Comparison of ENCODE assay signal across 1 cellular context in the genomic region with DNA sequence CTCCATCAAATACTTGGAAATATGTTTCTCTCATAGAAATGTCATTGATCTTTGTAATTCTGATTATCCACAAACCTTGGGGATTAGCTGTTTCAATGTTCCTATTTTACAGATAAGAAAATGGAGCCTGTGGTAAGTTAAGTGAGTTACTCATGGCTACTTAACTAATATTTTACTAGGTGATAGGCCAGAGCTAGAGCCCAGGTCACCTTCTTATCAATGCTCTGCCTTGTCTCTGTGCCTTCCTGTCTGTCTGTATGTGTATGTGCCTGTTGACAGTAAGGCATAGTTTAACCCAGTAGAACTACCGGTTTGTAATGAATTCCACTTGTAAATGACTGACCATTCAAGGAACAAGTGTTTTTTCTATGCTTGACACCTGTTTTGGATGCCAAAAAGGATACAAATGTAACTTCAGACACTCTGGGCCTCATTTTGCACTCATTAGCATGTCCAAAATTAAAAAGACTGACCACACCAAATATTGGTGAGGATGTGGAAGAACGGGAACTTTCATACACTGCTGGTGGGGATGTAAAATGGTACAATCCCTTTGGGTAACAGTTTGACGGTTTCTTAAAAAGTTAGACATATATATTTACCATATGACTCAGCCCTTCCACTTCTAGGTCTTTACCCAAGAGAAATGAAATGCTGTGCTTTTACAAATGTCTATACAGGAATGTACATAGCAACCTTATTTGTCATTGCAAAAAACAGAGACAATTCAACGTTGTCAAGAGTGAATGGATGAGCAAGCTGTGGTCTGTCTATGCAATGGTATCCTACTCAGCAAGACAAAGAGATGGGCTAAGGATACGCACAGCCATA.
TF ChIP-seq lines count a peak whose summit lies in the region.

No MANE protein-coding gene starts in this region.

TF ChIP-seq in HepG2, 621 proteins besides CTCF, POLR2A, EP300 and RAD21 (continued from another document and continues in another):
- no peak for TF ChIP-seq RARG (CRISPR knock-in tag; IDR thresholded peaks at IDR 0.05; ENCODE audit: low read depth)
- 0 out of 2 replicates have a peak, but pooled peaks have one; percentile 36 for TF ChIP-seq WIZ (CRISPR knock-in tag; IDR thresholded peaks at IDR 0.05)
- no peak for TF ChIP-seq ZKSCAN1 (IDR thresholded peaks at IDR 0.05; ENCODE audit: low read length)
- no peak for TF ChIP-seq RFXAP (CRISPR knock-in tag; IDR thresholded peaks at IDR 0.05; ENCODE audit: borderline replicate concordance)
- no peak for TF ChIP-seq NFYC (CRISPR knock-in tag; IDR thresholded peaks at IDR 0.05)
- no peak for TF ChIP-seq HOXD1 (CRISPR knock-in tag; IDR thresholded peaks at IDR 0.05)
- no peak for TF ChIP-seq ZNF20 (CRISPR knock-in tag; IDR thresholded peaks at IDR 0.05)
- no peak for TF ChIP-seq ZNF10 (CRISPR knock-in tag; IDR thresholded peaks at IDR 0.05; ENCODE audit: borderline replicate concordance, low read depth)
- no peak; the same call in 1 of the 2 replicates for TF ChIP-seq KDM6A (CRISPR knock-in tag; IDR thresholded peaks at IDR 0.05; ENCODE audit: low read depth)
- no peak for TF ChIP-seq ZBTB7A (CRISPR knock-in tag; IDR thresholded peaks at IDR 0.05)
- no peak for TF ChIP-seq ZSCAN22 (CRISPR knock-in tag; IDR thresholded peaks at IDR 0.05)
- no peak for TF ChIP-seq ARID2 (CRISPR knock-in tag; IDR thresholded peaks at IDR 0.05; ENCODE audit: borderline replicate concordance)
- no peak for TF ChIP-seq TSC22D2 (CRISPR knock-in tag; IDR thresholded peaks at IDR 0.05; ENCODE audit: borderline replicate concordance)
- TF ChIP-seq KLF9 (CRISPR knock-in tag; IDR thresholded peaks at IDR 0.05; ENCODE audit: low read depth) = no peak
- TF ChIP-seq ZNF460 (CRISPR knock-in tag; IDR thresholded peaks at IDR 0.05; ENCODE audit: borderline replicate concordance) = no peak
- no peak for TF ChIP-seq SRF (IDR thresholded peaks at IDR 0.05; ENCODE audit: low read depth, low read length)
- no peak for TF ChIP-seq PHB2 (IDR thresholded peaks at IDR 0.05; ENCODE audit: partially characterized antibody)
- TF ChIP-seq CENPT (CRISPR knock-in tag; IDR thresholded peaks at IDR 0.05; ENCODE audit: low read depth) = no peak
- TF ChIP-seq SOX5 (CRISPR knock-in tag; IDR thresholded peaks at IDR 0.05; ENCODE audit: borderline replicate concordance) = 0 out of 2 replicates have a peak, but pooled peaks have one; percentile 5
- TF ChIP-seq, protein P1, sequence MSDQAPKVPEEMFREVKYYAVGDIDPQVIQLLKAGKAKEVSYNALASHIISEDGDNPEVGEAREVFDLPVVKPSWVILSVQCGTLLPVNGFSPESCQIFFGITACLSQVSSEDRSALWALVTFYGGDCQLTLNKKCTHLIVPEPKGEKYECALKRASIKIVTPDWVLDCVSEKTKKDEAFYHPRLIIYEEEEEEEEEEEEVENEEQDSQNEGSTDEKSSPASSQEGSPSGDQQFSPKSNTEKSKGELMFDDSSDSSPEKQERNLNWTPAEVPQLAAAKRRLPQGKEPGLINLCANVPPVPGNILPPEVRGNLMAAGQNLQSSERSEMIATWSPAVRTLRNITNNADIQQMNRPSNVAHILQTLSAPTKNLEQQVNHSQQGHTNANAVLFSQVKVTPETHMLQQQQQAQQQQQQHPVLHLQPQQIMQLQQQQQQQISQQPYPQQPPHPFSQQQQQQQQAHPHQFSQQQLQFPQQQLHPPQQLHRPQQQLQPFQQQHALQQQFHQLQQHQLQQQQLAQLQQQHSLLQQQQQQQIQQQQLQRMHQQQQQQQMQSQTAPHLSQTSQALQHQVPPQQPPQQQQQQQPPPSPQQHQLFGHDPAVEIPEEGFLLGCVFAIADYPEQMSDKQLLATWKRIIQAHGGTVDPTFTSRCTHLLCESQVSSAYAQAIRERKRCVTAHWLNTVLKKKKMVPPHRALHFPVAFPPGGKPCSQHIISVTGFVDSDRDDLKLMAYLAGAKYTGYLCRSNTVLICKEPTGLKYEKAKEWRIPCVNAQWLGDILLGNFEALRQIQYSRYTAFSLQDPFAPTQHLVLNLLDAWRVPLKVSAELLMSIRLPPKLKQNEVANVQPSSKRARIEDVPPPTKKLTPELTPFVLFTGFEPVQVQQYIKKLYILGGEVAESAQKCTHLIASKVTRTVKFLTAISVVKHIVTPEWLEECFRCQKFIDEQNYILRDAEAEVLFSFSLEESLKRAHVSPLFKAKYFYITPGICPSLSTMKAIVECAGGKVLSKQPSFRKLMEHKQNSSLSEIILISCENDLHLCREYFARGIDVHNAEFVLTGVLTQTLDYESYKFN (CRISPR knock-in tag; conservative IDR thresholded peaks at IDR 0.05) = peak; percentile 77
- no peak; the same call in 1 of the 2 replicates for TF ChIP-seq ZBTB21 (CRISPR knock-in tag; IDR thresholded peaks at IDR 0.05)
- TF ChIP-seq SMAD3 (CRISPR knock-in tag; IDR thresholded peaks at IDR 0.05) = no peak
- TF ChIP-seq, protein P2, sequence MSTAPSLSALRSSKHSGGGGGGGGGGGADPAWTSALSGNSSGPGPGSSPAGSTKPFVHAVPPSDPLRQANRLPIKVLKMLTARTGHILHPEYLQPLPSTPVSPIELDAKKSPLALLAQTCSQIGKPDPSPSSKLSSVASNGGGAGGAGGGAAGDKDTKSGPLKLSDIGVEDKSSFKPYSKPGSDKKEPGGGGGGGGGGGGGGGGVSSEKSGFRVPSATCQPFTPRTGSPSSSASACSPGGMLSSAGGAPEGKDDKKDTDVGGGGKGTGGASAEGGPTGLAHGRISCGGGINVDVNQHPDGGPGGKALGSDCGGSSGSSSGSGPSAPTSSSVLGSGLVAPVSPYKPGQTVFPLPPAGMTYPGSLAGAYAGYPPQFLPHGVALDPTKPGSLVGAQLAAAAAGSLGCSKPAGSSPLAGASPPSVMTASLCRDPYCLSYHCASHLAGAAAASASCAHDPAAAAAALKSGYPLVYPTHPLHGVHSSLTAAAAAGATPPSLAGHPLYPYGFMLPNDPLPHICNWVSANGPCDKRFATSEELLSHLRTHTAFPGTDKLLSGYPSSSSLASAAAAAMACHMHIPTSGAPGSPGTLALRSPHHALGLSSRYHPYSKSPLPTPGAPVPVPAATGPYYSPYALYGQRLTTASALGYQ (CRISPR knock-in tag; IDR thresholded peaks at IDR 0.05) = no peak; the same call in 1 of the 2 replicates
- TF ChIP-seq ATF1 (CRISPR knock-in tag; IDR thresholded peaks at IDR 0.05) = 0 out of 2 replicates have a peak, but pooled peaks have one; percentile 43
- no peak for TF ChIP-seq DNMT1 (CRISPR knock-in tag; IDR thresholded peaks at IDR 0.05)
- TF ChIP-seq ZNF256 (CRISPR knock-in tag; conservative IDR thresholded peaks at IDR 0.05) = no peak
- TF ChIP-seq KDM4B (CRISPR knock-in tag; IDR thresholded peaks at IDR 0.05) = no peak
- TF ChIP-seq, protein P3, sequence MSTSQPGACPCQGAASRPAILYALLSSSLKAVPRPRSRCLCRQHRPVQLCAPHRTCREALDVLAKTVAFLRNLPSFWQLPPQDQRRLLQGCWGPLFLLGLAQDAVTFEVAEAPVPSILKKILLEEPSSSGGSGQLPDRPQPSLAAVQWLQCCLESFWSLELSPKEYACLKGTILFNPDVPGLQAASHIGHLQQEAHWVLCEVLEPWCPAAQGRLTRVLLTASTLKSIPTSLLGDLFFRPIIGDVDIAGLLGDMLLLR (CRISPR knock-in tag; IDR thresholded peaks at IDR 0.05) = no peak
- TF ChIP-seq CREM (IDR thresholded peaks at IDR 0.05) = peak; percentile 59
- no peak for TF ChIP-seq CREM (CRISPR knock-in tag; IDR thresholded peaks at IDR 0.05)
- 0 out of 2 replicates have a peak, but pooled peaks have one; percentile 23 for TF ChIP-seq ZNF652 (CRISPR knock-in tag; IDR thresholded peaks at IDR 0.05; ENCODE audit: borderline replicate concordance, low read depth)
- no peak for TF ChIP-seq ATRX (CRISPR knock-in tag; IDR thresholded peaks at IDR 0.05; ENCODE audit: borderline replicate concordance)
- TF ChIP-seq, protein P4, sequence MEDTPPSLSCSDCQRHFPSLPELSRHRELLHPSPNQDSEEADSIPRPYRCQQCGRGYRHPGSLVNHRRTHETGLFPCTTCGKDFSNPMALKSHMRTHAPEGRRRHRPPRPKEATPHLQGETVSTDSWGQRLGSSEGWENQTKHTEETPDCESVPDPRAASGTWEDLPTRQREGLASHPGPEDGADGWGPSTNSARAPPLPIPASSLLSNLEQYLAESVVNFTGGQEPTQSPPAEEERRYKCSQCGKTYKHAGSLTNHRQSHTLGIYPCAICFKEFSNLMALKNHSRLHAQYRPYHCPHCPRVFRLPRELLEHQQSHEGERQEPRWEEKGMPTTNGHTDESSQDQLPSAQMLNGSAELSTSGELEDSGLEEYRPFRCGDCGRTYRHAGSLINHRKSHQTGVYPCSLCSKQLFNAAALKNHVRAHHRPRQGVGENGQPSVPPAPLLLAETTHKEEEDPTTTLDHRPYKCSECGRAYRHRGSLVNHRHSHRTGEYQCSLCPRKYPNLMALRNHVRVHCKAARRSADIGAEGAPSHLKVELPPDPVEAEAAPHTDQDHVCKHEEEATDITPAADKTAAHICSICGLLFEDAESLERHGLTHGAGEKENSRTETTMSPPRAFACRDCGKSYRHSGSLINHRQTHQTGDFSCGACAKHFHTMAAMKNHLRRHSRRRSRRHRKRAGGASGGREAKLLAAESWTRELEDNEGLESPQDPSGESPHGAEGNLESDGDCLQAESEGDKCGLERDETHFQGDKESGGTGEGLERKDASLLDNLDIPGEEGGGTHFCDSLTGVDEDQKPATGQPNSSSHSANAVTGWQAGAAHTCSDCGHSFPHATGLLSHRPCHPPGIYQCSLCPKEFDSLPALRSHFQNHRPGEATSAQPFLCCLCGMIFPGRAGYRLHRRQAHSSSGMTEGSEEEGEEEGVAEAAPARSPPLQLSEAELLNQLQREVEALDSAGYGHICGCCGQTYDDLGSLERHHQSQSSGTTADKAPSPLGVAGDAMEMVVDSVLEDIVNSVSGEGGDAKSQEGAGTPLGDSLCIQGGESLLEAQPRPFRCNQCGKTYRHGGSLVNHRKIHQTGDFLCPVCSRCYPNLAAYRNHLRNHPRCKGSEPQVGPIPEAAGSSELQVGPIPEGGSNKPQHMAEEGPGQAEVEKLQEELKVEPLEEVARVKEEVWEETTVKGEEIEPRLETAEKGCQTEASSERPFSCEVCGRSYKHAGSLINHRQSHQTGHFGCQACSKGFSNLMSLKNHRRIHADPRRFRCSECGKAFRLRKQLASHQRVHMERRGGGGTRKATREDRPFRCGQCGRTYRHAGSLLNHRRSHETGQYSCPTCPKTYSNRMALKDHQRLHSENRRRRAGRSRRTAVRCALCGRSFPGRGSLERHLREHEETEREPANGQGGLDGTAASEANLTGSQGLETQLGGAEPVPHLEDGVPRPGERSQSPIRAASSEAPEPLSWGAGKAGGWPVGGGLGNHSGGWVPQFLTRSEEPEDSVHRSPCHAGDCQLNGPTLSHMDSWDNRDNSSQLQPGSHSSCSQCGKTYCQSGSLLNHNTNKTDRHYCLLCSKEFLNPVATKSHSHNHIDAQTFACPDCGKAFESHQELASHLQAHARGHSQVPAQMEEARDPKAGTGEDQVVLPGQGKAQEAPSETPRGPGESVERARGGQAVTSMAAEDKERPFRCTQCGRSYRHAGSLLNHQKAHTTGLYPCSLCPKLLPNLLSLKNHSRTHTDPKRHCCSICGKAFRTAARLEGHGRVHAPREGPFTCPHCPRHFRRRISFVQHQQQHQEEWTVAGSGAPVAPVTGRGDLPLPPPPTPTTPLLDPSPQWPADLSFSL (CRISPR knock-in tag; IDR thresholded peaks at IDR 0.05) = no peak
- peak; percentile 87 for TF ChIP-seq SSRP1 (CRISPR knock-in tag; IDR thresholded peaks at IDR 0.05)
- TF ChIP-seq JUND (CRISPR knock-in tag; IDR thresholded peaks at IDR 0.05) = peak; percentile 59; the same call in 1 of the 2 replicates
- peak; percentile 21; the same call in 1 of the 2 replicates for TF ChIP-seq KLF6 (CRISPR knock-in tag; IDR thresholded peaks at IDR 0.05)
- TF ChIP-seq ZNF136 (CRISPR knock-in tag; IDR thresholded peaks at IDR 0.05; ENCODE audit: low read depth) = no peak
- TF ChIP-seq RFX5 (IDR thresholded peaks at IDR 0.05; ENCODE audit: low read depth, low read length) = peak; percentile 79; the same call in 1 of the 2 replicates
- no peak for TF ChIP-seq MED8 (CRISPR knock-in tag; IDR thresholded peaks at IDR 0.05; ENCODE audit: insufficient replicate concordance)
- TF ChIP-seq ATM (IDR thresholded peaks at IDR 0.05; ENCODE audit: borderline replicate concordance) = no peak
- TF ChIP-seq, protein P5, sequence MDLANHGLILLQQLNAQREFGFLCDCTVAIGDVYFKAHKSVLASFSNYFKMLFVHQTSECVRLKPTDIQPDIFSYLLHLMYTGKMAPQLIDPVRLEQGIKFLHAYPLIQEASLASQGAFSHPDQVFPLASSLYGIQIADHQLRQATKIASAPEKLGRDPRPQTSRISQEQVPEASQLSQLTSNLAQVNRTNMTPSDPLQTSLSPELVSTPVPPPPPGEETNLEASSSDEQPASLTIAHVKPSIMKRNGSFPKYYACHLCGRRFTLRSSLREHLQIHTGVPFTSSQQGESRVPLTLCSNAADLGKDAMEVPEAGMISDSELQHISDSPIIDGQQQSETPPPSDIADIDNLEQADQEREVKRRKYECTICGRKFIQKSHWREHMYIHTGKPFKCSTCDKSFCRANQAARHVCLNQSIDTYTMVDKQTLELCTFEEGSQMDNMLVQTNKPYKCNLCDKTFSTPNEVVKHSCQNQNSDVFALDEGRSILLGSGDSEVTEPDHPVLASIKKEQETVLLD (CRISPR knock-in tag; IDR thresholded peaks at IDR 0.05; ENCODE audit: low read depth) = no peak
- TF ChIP-seq ZNF30 (CRISPR knock-in tag; IDR thresholded peaks at IDR 0.05) = no peak
- TF ChIP-seq ZNF335 (CRISPR knock-in tag; IDR thresholded peaks at IDR 0.05) = no peak
- TF ChIP-seq, protein P6, sequence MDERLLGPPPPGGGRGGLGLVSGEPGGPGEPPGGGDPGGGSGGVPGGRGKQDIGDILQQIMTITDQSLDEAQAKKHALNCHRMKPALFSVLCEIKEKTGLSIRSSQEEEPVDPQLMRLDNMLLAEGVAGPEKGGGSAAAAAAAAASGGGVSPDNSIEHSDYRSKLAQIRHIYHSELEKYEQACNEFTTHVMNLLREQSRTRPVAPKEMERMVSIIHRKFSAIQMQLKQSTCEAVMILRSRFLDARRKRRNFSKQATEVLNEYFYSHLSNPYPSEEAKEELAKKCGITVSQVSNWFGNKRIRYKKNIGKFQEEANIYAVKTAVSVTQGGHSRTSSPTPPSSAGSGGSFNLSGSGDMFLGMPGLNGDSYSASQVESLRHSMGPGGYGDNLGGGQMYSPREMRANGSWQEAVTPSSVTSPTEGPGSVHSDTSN (CRISPR knock-in tag; IDR thresholded peaks at IDR 0.05) = no peak
- no peak for TF ChIP-seq NFE2L1 (CRISPR knock-in tag; IDR thresholded peaks at IDR 0.05; ENCODE audit: borderline replicate concordance)
- TF ChIP-seq ZNF441 (CRISPR knock-in tag; IDR thresholded peaks at IDR 0.05; ENCODE audit: borderline replicate concordance) = peak; percentile 27; the same call in 1 of the 2 replicates
- peak; percentile 17; the same call in 1 of the 2 replicates for TF ChIP-seq ZNF331 (CRISPR knock-in tag; IDR thresholded peaks at IDR 0.05)
